30 cellular contexts compared by ENCODE assay signal in genomic region chr22:17402304-17402703, GRCh38.
"Had no signal": no experiment of that assay in that cellular context is flagged by ENCODE, and none has a peak within 500 bp of the region (broad histone marks: within the 10 kb centered on the region; RNA-seq: fewer than 3 reads in every experiment).

No MANE protein-coding gene starts in this region.

- H3K27ac Mint-ChIP-seq: natural killer cell, progenitor cell of endocrine pancreas had no signal

- H3K27me3 Mint-ChIP-seq: naive B cell; progenitor cell of endocrine pancreas; stimulated activated naive B cell treated with anti-CD40 and anti-IgM and Interleukin-4, amounts not matched to agents 10 μg/mL and 1 μg/mL and 100 μg/mL, for 72 hours had no signal

- H3K4me1 ChIP-seq: parathyroid adenoma, stomach, testis, thyroid gland, transverse colon, vagina had no signal

- DNase-seq: head of caudate nucleus; hippocampal formation; kidney; left colon; left lung; lower lobe of right lung; mammary epithelial cell; mesenchymal stem cell; naive B cell; natural killer cell; occipital lobe; retina; right cardiac atrium; stimulated activated CD4-positive, alpha-beta T cell treated with anti-CD3 and anti-CD28 coated beads, Interleukin-15, amount 100 ng/mL, for 24 hours; stimulated activated CD4-positive, alpha-beta T cell treated with anti-CD3 and anti-CD28 coated beads, Interleukin-2, amount 100 ng/mL, for 24 hours; stimulated activated CD4-positive, alpha-beta T cell treated with anti-CD3 and anti-CD28 coated beads, Interleukin-4, amount 100 ng/mL, for 1 hour; stimulated activated naive B cell treated with anti-CD40 and anti-IgM and Interleukin-4, amounts not matched to agents 10 μg/mL and 1 μg/mL and 100 μg/mL, for 72 hours; stimulated activated naive CD8-positive, alpha-beta T cell treated with anti-CD3 and anti-CD28 coated beads, Interleukin-15, Interleukin-2, amounts not matched to agents 100 U/mL and 50 U/mL, for 24 hours; stomach; testis; thyroid gland; transverse colon; upper lobe of left lung had no signal

- H3K9me3 ChIP-seq: left lung, lower lobe of right lung, neutrophil, stomach, testis, thyroid gland, transverse colon, upper lobe of left lung, vagina had no signal

- H3K27ac ChIP-seq: left lung, lower lobe of right lung, neutrophil, parathyroid adenoma, stomach, testis, thyroid gland, transverse colon, upper lobe of left lung, vagina had no signal

- H3K4me3 Mint-ChIP-seq: naive B cell; natural killer cell; neural crest cell; stimulated activated naive B cell treated with anti-CD40 and anti-IgM and Interleukin-4, amounts not matched to agents 10 μg/mL and 1 μg/mL and 100 μg/mL, for 72 hours had no signal

- H3K36me3 Mint-ChIP-seq: naive B cell; natural killer cell; stimulated activated naive B cell treated with anti-CD40 and anti-IgM and Interleukin-4, amounts not matched to agents 10 μg/mL and 1 μg/mL and 100 μg/mL, for 72 hours had no signal

- H3K27me3 ChIP-seq: left lung, stomach, testis, thyroid gland, transverse colon, upper lobe of left lung, vagina had no signal

- FAIRE-seq: kidney had no signal

- H3K4me3 ChIP-seq: left lung, lower lobe of right lung, smooth muscle cell, stomach, testis, thyroid gland, transverse colon, upper lobe of left lung, vagina had no signal

- ATAC-seq: left colon; left lung; lower lobe of right lung; natural killer cell; right cardiac atrium; sciatic nerve; stimulated activated naive B cell treated with anti-CD40 and anti-IgM and Interleukin-4, amounts not matched to agents 10 μg/mL and 1 μg/mL and 100 μg/mL, for 72 hours; stimulated activated naive CD8-positive, alpha-beta T cell treated with anti-CD3 and anti-CD28 coated beads, Interleukin-15, Interleukin-2, amounts not matched to agents 100 U/mL and 50 U/mL, for 24 hours had no signal

- H3K4me1 Mint-ChIP-seq: natural killer cell had no signal

- H3K9me3 Mint-ChIP-seq: naive B cell; natural killer cell; neural crest cell; stimulated activated naive B cell treated with anti-CD40 and anti-IgM and Interleukin-4, amounts not matched to agents 10 μg/mL and 1 μg/mL and 100 μg/mL, for 72 hours had no signal

- H3K36me3 ChIP-seq: left lung, lower lobe of right lung, neutrophil, stomach, thyroid gland, transverse colon, upper lobe of left lung, vagina had no signal
